28 cellular contexts compared by ENCODE assay signal in the genomic region with DNA sequence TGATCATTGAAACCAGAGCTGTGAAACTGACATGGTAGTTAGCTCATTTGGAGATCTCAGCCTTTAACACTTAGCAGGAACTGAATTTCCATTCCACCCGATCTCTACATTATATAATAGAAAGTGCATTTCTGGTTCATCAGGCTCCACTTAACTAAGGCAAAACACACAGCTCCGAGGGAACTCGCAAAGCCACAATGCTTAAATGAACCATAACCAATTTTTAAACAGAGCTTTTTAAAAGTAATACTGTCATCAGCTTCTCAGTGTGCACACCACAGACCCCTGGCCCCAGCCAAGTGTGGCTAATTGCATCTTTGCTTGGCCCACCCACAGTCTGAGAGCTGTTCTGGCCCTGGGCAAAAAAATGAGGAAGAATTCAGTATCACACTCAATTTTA.
DNase-seq lines count a peak whose midpoint lies in the region; ATAC-seq and TF ChIP-seq lines count a peak whose summit lies in the region.
"Had no signal": no experiment of that assay in that cellular context is flagged by ENCODE, and none has a peak within 500 bp of the region (broad histone marks: within the 10 kb centered on the region; RNA-seq: fewer than 3 reads in every experiment).

No MANE protein-coding gene starts in this region.

- POLR2A ChIA-PET in SK-N-SH (lab: Yijun Ruan, JAX) = no interaction called here
- POLR2A ChIA-PET in Caco-2 (lab: Charles Lee) = no interaction called here

- TF ChIP-seq CTCF in SK-N-SH (IDR thresholded peaks at IDR 0.05) (no peak), Caco-2 (IDR thresholded peaks at IDR 0.05; ENCODE audit: insufficient read depth in 1 of 2, low read depth in 1 of 2, low read length in 1 of 2, severe bottlenecking in 1 of 2, unreplicated experiment in 1 of 2) (no peak)

- intact Hi-C loops in Caco-2 (cut with micrococcal nuclease; ENCODE audit: unreplicated experiment) = no loop called here

- H3K36me3 Mint-ChIP-seq in Caco-2 (ENCODE audit: insufficient read depth, unreplicated experiment) = no peaks in the 10 kb centered on the region
- H3K36me3 Mint-ChIP-seq: activated CD4-positive, alpha-beta memory T cell treated with anti-CD3 and anti-CD28 coated beads for 36 hours; CD4-positive, CD25-positive, alpha-beta regulatory T cell; mesothelial cell of epicardium; naive thymus-derived CD4-positive, alpha-beta T cell had no signal

- no peaks in the 10 kb centered on the region for H3K9me3 ChIP-seq in SK-N-SH
- H3K9me3 ChIP-seq in Caco-2 = no peaks in the 10 kb centered on the region
- H3K9me3 ChIP-seq: esophagus squamous epithelium, heart left ventricle, psoas muscle, transverse colon had no signal

- peaks cover 33% of the 10 kb centered on the region for H3K27me3 Mint-ChIP-seq in Caco-2 (ENCODE audit: insufficient read depth, unreplicated experiment)
- H3K27me3 Mint-ChIP-seq: CD4-positive, CD25-positive, alpha-beta regulatory T cell had no signal

- no peaks in the 10 kb centered on the region for H4K20me1 ChIP-seq in SK-N-SH (ENCODE audit: insufficient read depth)

- CTCF ChIA-PET in SK-N-SH (lab: Yijun Ruan, JAX) = interaction anchor here (0.6 to 2.6 kb wide), 2 partner anchors 10 to 93 kb away, joined by 3 to 10 read pairs; no protein-coding TSS in a partner anchor
- CTCF ChIA-PET in Caco-2 (lab: Charles Lee) = no interaction called here

- H3K27me3 ChIP-seq in SK-N-SH (ENCODE audit: insufficient read depth) (peaks cover 5% of the 10 kb centered on the region; the same call in 1 of the 2 replicates), Caco-2 (replicated peaks; ENCODE audit: control insufficient read depth, insufficient read depth, low read length) (no peaks in the 10 kb centered on the region)
- H3K27me3 ChIP-seq: esophagus squamous epithelium had no signal

- WGBS in SK-N-SH (ENCODE audit: low lambda C conversion rate) = 5% methylated on average over 3 of the region's 3 CpGs

- no peaks in the 10 kb centered on the region for H3K4me1 ChIP-seq in SK-N-SH (ENCODE audit: control insufficient read depth in 1 of 2, insufficient read depth in 2 of 2, low read depth in 1 of 2, low read length in 1 of 2)
- H3K4me1 ChIP-seq in Caco-2 = no peaks in the 10 kb centered on the region
- H3K4me1 ChIP-seq: esophagus squamous epithelium, foreskin keratinocyte, heart left ventricle, psoas muscle had no signal

- no peaks in the 10 kb centered on the region for H3K79me2 ChIP-seq in SK-N-SH (ENCODE audit: insufficient read depth)

- H3F3A ChIP-seq in SK-N-SH (replicated peaks; ENCODE audit: insufficient read depth) = no peaks in the 10 kb centered on the region

- no peaks in the 10 kb centered on the region for H3K9me3 Mint-ChIP-seq in Caco-2 (ENCODE audit: unreplicated experiment)
- H3K9me3 Mint-ChIP-seq: activated CD4-positive, alpha-beta memory T cell treated with anti-CD3 and anti-CD28 coated beads for 36 hours; mesothelial cell of epicardium; naive thymus-derived CD4-positive, alpha-beta T cell had no signal

- H2AFZ ChIP-seq in SK-N-SH (ENCODE audit: low read depth) = no peak overlapping the region
- H2AFZ ChIP-seq: GM23248 had no signal

- H3K27ac Mint-ChIP-seq in Caco-2 (ENCODE audit: unreplicated experiment) = no peak overlapping the region
- H3K27ac Mint-ChIP-seq: activated CD4-positive, alpha-beta memory T cell treated with anti-CD3 and anti-CD28 coated beads for 36 hours; CD4-positive, CD25-positive, alpha-beta regulatory T cell; mesothelial cell of epicardium; naive thymus-derived CD4-positive, alpha-beta T cell; T-helper 17 cell had no signal

- no peaks in the 10 kb centered on the region for H3K36me3 ChIP-seq in SK-N-SH (replicated peaks in 1 of 2; ENCODE audit: control insufficient read depth in 1 of 2, insufficient read depth in 2 of 2, low read length in 1 of 2)
- no peaks in the 10 kb centered on the region for H3K36me3 ChIP-seq in Caco-2 (ENCODE audit: control insufficient read depth, insufficient read depth, low read length)
- H3K36me3 ChIP-seq: esophagus squamous epithelium, heart left ventricle, transverse colon had no signal

- TF ChIP-seq EP300 in SK-N-SH (IDR thresholded peaks at IDR 0.05; ENCODE audit: borderline replicate concordance in 1 of 2, low read depth in 1 of 2, low read length in 1 of 2) = no peak

- ATAC-seq in GM18861 (IDR thresholded peaks at IDR 0.05; ENCODE audit: unreplicated experiment) (peak; percentile 31), GM21367 (IDR thresholded peaks at IDR 0.05; ENCODE audit: unreplicated experiment) (no peak)
- ATAC-seq: foreskin keratinocyte; heart left ventricle; naive thymus-derived CD4-positive, alpha-beta T cell; psoas muscle; SK-N-SH treated with all-trans-retinoic acid at 6 μM for 48 hours; T-helper 17 cell had no signal

- H3K9me2 ChIP-seq in SK-N-SH = no peaks in the 10 kb centered on the region

- DNase-seq in NCI-H2227 treated with DMSO at 0.1 percent for 48 hours (lab: John Stamatoyannopoulos, UW) (peak; percentile 22), inferior parietal cortex (ENCODE audit: extremely low spot score) (peak; percentile 24), SK-N-SH (no peak), Caco-2 (no peak), cortex of kidney (lab: John Stamatoyannopoulos, UW) (no peak)
- DNase-seq: activated CD4-positive, alpha-beta memory T cell treated with anti-CD3 and anti-CD28 coated beads for 36 hours; activated CD4-positive, CD25-positive, alpha-beta regulatory T cell treated with anti-CD3 and anti-CD28 coated beads, Interleukin-2, amount 50 U/mL, for 72 hours; activated CD8-positive, alpha-beta memory T cell treated with anti-CD3 and anti-CD28 coated beads, Interleukin-2, amount 50 U/mL, for 4 hours; activated naive CD4-positive, alpha-beta T cell treated with Interleukin-2 at 50 U/mL for 16 hours; CD4-positive, CD25-positive, alpha-beta regulatory T cell; dermis blood vessel endothelial cell; esophagus squamous epithelium; foreskin keratinocyte; GM23248; heart left ventricle; kidney; naive thymus-derived CD4-positive, alpha-beta T cell; NCI-H2029; NCI-H446; OCI-M1; psoas muscle; stimulated activated CD4-positive, alpha-beta T cell treated with anti-CD3 and anti-CD28 coated beads, Interleukin-4, amount 100 ng/mL, for 1 hour; T-helper 17 cell; transverse colon had no signal

- H3K9ac ChIP-seq in SK-N-SH = no peak overlapping the region
- H3K9ac ChIP-seq: GM23248 had no signal

- no peak for TF ChIP-seq RAD21 in SK-N-SH (IDR thresholded peaks at IDR 0.05; ENCODE audit: low read length)

- no TSS peak for BruUV-seq in Caco-2 (replicated peaks; lab: Mats Ljungman, UMichigan)

- no peak overlapping the region for H3K4me3 ChIP-seq in SK-N-SH (ENCODE audit: low read depth in 2 of 2, low read length in 1 of 2)
- H3K4me3 ChIP-seq in Caco-2 (ENCODE audit: low read depth, low read length) = no peak overlapping the region
- H3K4me3 ChIP-seq: esophagus squamous epithelium, GM23248, heart left ventricle, psoas muscle, transverse colon had no signal

- H3K4me2 ChIP-seq in SK-N-SH = no peak overlapping the region

- no peak overlapping the region for H3K4me3 Mint-ChIP-seq in Caco-2 (ENCODE audit: unreplicated experiment)
- H3K4me3 Mint-ChIP-seq: activated CD4-positive, alpha-beta memory T cell treated with anti-CD3 and anti-CD28 coated beads for 36 hours; CD4-positive, CD25-positive, alpha-beta regulatory T cell; mesothelial cell of epicardium; naive thymus-derived CD4-positive, alpha-beta T cell; T-helper 17 cell had no signal

- no peak overlapping the region for H3K27ac ChIP-seq in SK-N-SH (ENCODE audit: low read depth in 2 of 2, low read length in 1 of 2)
- H3K27ac ChIP-seq: esophagus squamous epithelium, foreskin keratinocyte, GM23248, psoas muscle, transverse colon had no signal

- H3K4me1 Mint-ChIP-seq in Caco-2 (ENCODE audit: low read depth, unreplicated experiment) = no peaks in the 10 kb centered on the region
- H3K4me1 Mint-ChIP-seq: CD4-positive, CD25-positive, alpha-beta regulatory T cell; naive thymus-derived CD4-positive, alpha-beta T cell; T-helper 17 cell had no signal

TF ChIP-seq in SK-N-SH, 30 proteins besides CTCF, POLR2A, EP300 and RAD21 (continues in another document):
- TF ChIP-seq FOSL2 (IDR thresholded peaks at IDR 0.05; ENCODE audit: borderline replicate concordance, low read depth) (no peak), POLR2AphosphoS5 (IDR thresholded peaks at IDR 0.05; ENCODE audit: low read depth, low read length) (no peak), RCOR1 (IDR thresholded peaks at IDR 0.05; ENCODE audit: low read length) (no peak), FOXM1 (IDR thresholded peaks at IDR 0.05; ENCODE audit: low read depth) (no peak), RFX5 (IDR thresholded peaks at IDR 0.05; ENCODE audit: low read length) (no peak)
- TF ChIP-seq, protein P1, sequence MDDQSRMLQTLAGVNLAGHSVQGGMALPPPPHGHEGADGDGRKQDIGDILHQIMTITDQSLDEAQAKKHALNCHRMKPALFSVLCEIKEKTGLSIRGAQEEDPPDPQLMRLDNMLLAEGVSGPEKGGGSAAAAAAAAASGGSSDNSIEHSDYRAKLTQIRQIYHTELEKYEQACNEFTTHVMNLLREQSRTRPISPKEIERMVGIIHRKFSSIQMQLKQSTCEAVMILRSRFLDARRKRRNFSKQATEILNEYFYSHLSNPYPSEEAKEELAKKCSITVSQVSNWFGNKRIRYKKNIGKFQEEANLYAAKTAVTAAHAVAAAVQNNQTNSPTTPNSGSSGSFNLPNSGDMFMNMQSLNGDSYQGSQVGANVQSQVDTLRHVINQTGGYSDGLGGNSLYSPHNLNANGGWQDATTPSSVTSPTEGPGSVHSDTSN (IDR thresholded peaks at IDR 0.05) = no peak
- TF ChIP-seq, protein P2, sequence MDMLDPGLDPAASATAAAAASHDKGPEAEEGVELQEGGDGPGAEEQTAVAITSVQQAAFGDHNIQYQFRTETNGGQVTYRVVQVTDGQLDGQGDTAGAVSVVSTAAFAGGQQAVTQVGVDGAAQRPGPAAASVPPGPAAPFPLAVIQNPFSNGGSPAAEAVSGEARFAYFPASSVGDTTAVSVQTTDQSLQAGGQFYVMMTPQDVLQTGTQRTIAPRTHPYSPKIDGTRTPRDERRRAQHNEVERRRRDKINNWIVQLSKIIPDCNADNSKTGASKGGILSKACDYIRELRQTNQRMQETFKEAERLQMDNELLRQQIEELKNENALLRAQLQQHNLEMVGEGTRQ (IDR thresholded peaks at IDR 0.05; ENCODE audit: borderline replicate concordance, low read depth, low read length) = no peak

Comparison
In these comparisons a context has a peak if more than half of its experiments do, and no peak if none do; other contexts are left out.
1. DNase-seq: peak in NCI-H2227 treated with DMSO at 0.1 percent for 48 hours (single experiment) and inferior parietal cortex (single experiment); none in SK-N-SH (single experiment), Caco-2 (0 of 2) and cortex of kidney (single experiment).